In genomic region chr5:83837261-83837894, GRCh38 we compare ENCODE assay signal across 30 cellular contexts.
"Had no signal": no experiment of that assay in that cellular context is flagged by ENCODE, and none has a peak within 500 bp of the region (broad histone marks: within the 10 kb centered on the region; RNA-seq: fewer than 3 reads in every experiment).

No MANE protein-coding gene starts in this region.

- H3K27me3 Mint-ChIP-seq: naive B cell had no signal

- H3K4me3 ChIP-seq: adrenal gland, gastroesophageal sphincter, hepatocyte, pancreas, prostate gland, skin epidermis, testis, transverse colon, uterus had no signal

- H3K4me1 ChIP-seq: adrenal gland, gastroesophageal sphincter, pancreas, prostate gland, testis, uterus had no signal

- H3K4me1 Mint-ChIP-seq: mesothelial cell of epicardium, naive B cell, neural crest cell had no signal

- H3K9me3 Mint-ChIP-seq: neural crest cell had no signal

- H3K4me3 Mint-ChIP-seq: activated naive CD8-positive, alpha-beta T cell; mesothelial cell of epicardium; naive B cell; neural crest cell; T-helper 1 cell treated with Interleukin-12 subunit alpha and Interleukin-12 subunit beta and Interleukin-4 antibody, amounts not matched to agents 30 μg/mL and 1 μg/mL, for 36 hours had no signal

- H3K27ac ChIP-seq: adrenal gland, gastroesophageal sphincter, hepatocyte, pancreas, prostate gland, testis, transverse colon, uterus, VCaP had no signal

- DNase-seq: activated CD4-positive, alpha-beta T cell treated with anti-CD3 and anti-CD28 coated beads for 4 hours; activated CD4-positive, alpha-beta T cell treated with anti-CD3 and anti-CD28 coated beads, Interleukin-2, amount 50 U/mL, for 4 hours; activated effector memory CD4-positive, alpha-beta T cell treated with Interleukin-2 at 50 U/mL for 16 hours; activated naive CD4-positive, alpha-beta T cell treated with Interleukin-2 at 50 U/mL for 16 hours; adrenal gland; aorta; caudate nucleus; cortex of kidney; left cardiac atrium; naive B cell; nucleus accumbens; pancreas; retina; stimulated activated CD4-positive, alpha-beta T cell treated with anti-CD3 and anti-CD28 coated beads, Interleukin-12 subunit alpha, Interleukin-12 subunit beta, amount 100 ng/mL, for 4 hours; stimulated activated CD4-positive, alpha-beta T cell treated with anti-CD3 and anti-CD28 coated beads, Interleukin-4, amount 100 ng/mL, for 1 hour; stimulated activated naive CD8-positive, alpha-beta T cell treated with anti-CD3 and anti-CD28 coated beads, Interleukin-15, Interleukin-2, amounts not matched to agents 100 U/mL and 50 U/mL, for 24 hours; T-helper 9 cell; testis; transverse colon; uterus had no signal

- H3K36me3 ChIP-seq: adrenal gland, gastroesophageal sphincter, pancreas, prostate gland, transverse colon, uterus had no signal

- H3K36me3 Mint-ChIP-seq: activated naive CD8-positive, alpha-beta T cell; mesothelial cell of epicardium; naive B cell had no signal

- H3K79me2 ChIP-seq: hepatocyte had no signal

- H3K27ac Mint-ChIP-seq: activated naive CD8-positive, alpha-beta T cell; mesothelial cell of epicardium; naive B cell; T-helper 1 cell treated with Interleukin-12 subunit alpha and Interleukin-12 subunit beta and Interleukin-4 antibody, amounts not matched to agents 30 μg/mL and 1 μg/mL, for 36 hours had no signal

- H3K27me3 ChIP-seq: adrenal gland, gastroesophageal sphincter, hepatocyte, pancreas, testis, transverse colon, uterus had no signal

- H3K4me2 ChIP-seq: hepatocyte had no signal

- ATAC-seq: gastroesophageal sphincter; left cardiac atrium; pancreas; sciatic nerve; stimulated activated naive CD8-positive, alpha-beta T cell treated with anti-CD3 and anti-CD28 coated beads, Interleukin-15, Interleukin-2, amounts not matched to agents 100 U/mL and 50 U/mL, for 24 hours had no signal

- H2AFZ ChIP-seq: hepatocyte had no signal
